In genomic region chr22:46013460-46014416, GRCh38 we compare ENCODE assay signal across 8 cellular contexts. TPM values are rescaled to one million over a fixed set of nuclear protein-coding genes. Genes with fewer than 3 reads are reported as not detected.
DNase-seq lines count a peak whose midpoint lies in the region; ATAC-seq and TF ChIP-seq lines count a peak whose summit lies in the region.

No MANE protein-coding gene starts in this region.

- TSS peak; percentile 56 for BruUV-seq in A673 (replicated peaks; lab: Mats Ljungman, UMichigan)

- peak overlapping the region; percentile 82 for H3K27ac ChIP-seq in A673 (ENCODE audit: low read depth, low read length, poor library complexity, severe bottlenecking)

- TF ChIP-seq CTCF in A673 (conservative IDR thresholded peaks at IDR 0.05; ENCODE audit: low read depth, low read length), result peak; percentile 77

- peak; percentile 48 for ATAC-seq in GM18520 (IDR thresholded peaks at IDR 0.05; ENCODE audit: unreplicated experiment)
- ATAC-seq in HG03095 (IDR thresholded peaks at IDR 0.05; ENCODE audit: unreplicated experiment), result peak; percentile 67

- peaks cover 18% of the 10 kb centered on the region for H3K4me1 ChIP-seq in A673 (ENCODE audit: insufficient read depth, low read length, poor library complexity, severe bottlenecking)

- POLR2A ChIA-PET in A673 (lab: Charles Lee; ENCODE audit: low non-redundant PET), result interaction anchor here (0.7 kb wide), 1 partner anchor 81 kb away, joined by 12 read pairs; no protein-coding TSS in a partner anchor

- peak; percentile 94 for DNase-seq in A673 (ENCODE audit: low spot score)
- DNase-seq in NCI-H2227 treated with DMSO at 0.1 percent for 48 hours (lab: John Stamatoyannopoulos, UW), result peak; percentile 69
- DNase-seq in activated CD4-positive, alpha-beta T cell treated with anti-CD3 and anti-CD28 coated beads for 1 hour, result peak; percentile 83
- DNase-seq in cerebellum (ENCODE audit: low spot score), result peak; percentile 75
- DNase-seq in kidney glomerular epithelial cell (lab: John Stamatoyannopoulos, UW), result peak; percentile 88
- peak; percentile 95 for DNase-seq in stimulated activated CD4-positive, alpha-beta T cell treated with anti-CD3 and anti-CD28 coated beads, Interleukin-15, amount 100 ng/mL, for 24 hours

- no peaks in the 10 kb centered on the region for H3K36me3 ChIP-seq in A673 (ENCODE audit: insufficient read depth, low read length, poor library complexity, severe bottlenecking)

- intact Hi-C loops in A673 (cut with micrococcal nuclease; ENCODE audit: unreplicated experiment), result loop anchor here (5.0 kb wide), 1 partner anchor 64 kb away; no protein-coding TSS in a partner anchor

- H3K27me3 ChIP-seq in A673 (replicated peaks; ENCODE audit: insufficient read depth, low read depth, low read length, poor library complexity), result no peaks in the 10 kb centered on the region

- CTCF ChIA-PET in A673 (lab: Charles Lee), result no interaction called here

- H3K9me3 ChIP-seq in A673 (ENCODE audit: low read depth, low read length, poor library complexity, severe bottlenecking), result peaks cover 13% of the 10 kb centered on the region

- H3K4me3 ChIP-seq in A673 (ENCODE audit: low read depth, low read length, poor library complexity, severe bottlenecking), result peak overlapping the region; percentile 58

RNA-seq across cellular contexts. Expression of gene WNT7B, which starts 36.8 kb away (rescaled TPM):
- not detected in 2 replicates for total RNA-seq in A673 (2021)
- total RNA-seq in cerebellum, result 39.7 TPM

Comparison
In these comparisons a context has a peak if more than half of its experiments do, and no peak if none do; other contexts are left out.
1. Peak in every context shown above with its lines: DNase-seq, ATAC-seq, H3K4me3 ChIP-seq and H3K27ac ChIP-seq.
2. RNA of gene WNT7B, which starts 36.8 kb away (total RNA-seq): 39.7 TPM in cerebellum (single experiment); not detected in A673; every median in the first group is over 10 times any median in the second.